In genomic region chr5:32707394-32707997, GRCh38 we compare ENCODE assay signal across 8 cellular contexts. TPM values are rescaled to one million over a fixed set of nuclear protein-coding genes. Genes with fewer than 3 reads are reported as not detected.
DNase-seq lines count a peak whose midpoint lies in the region; ATAC-seq, FAIRE-seq and TF ChIP-seq lines count a peak whose summit lies in the region.
"Had no signal": no experiment of that assay in that cellular context is flagged by ENCODE, and none has a peak within 500 bp of the region (broad histone marks: within the 10 kb centered on the region; RNA-seq: fewer than 3 reads in every experiment).

No MANE protein-coding gene starts in this region.

- no peaks in the 10 kb centered on the region for H3K36me3 Mint-ChIP-seq in activated T-cell treated with anti-CD3 and anti-CD28 coated beads, Interleukin-2, amount 50 U/mL, for 72 hours (ENCODE audit: insufficient read depth in 2 of 2)

- H3K9me3 Mint-ChIP-seq in activated T-cell treated with anti-CD3 and anti-CD28 coated beads, Interleukin-2, amount 50 U/mL, for 72 hours, result peaks cover 0 to 2% of the 10 kb centered on the region in 2 donors

- no peak for ATAC-seq in activated T-cell treated with anti-CD3 and anti-CD28 coated beads, Interleukin-2, amount 50 U/mL, for 72 hours (replicated peaks in 1 of 2)
- ATAC-seq in GM18505 (IDR thresholded peaks at IDR 0.05; ENCODE audit: unreplicated experiment), result no peak

- no peaks in the 10 kb centered on the region for H3K4me1 ChIP-seq in prostate gland (replicated peaks)

- no peaks in the 10 kb centered on the region for H3K36me3 ChIP-seq in prostate gland

- no peaks in the 10 kb centered on the region for H3K9me3 ChIP-seq in prostate gland

- intact Hi-C loops in prostate gland (cut with DNase I), result no loop called here

- no peak for TF ChIP-seq POLR2A in prostate gland (IDR thresholded peaks at IDR 0.05)
- no peak for TF ChIP-seq POLR2A in GM18505 (IDR thresholded peaks at IDR 0.05; ENCODE audit: borderline replicate concordance, extremely low read depth, insufficient read depth, insufficient read length)

- WGBS in prostate gland, result 23% methylated on average over 2 of the region's 2 CpGs

- TF ChIP-seq CTCF in GM12873 (IDR thresholded peaks at IDR 0.05; ENCODE audit: insufficient read depth, low read depth, low read length, missing control alignments) (peak; percentile 44), choroid plexus epithelial cell (conservative IDR thresholded peaks at IDR 0.05; ENCODE audit: low read depth, low read length) (peak; percentile 64), prostate gland (IDR thresholded peaks at IDR 0.05) (peak in 3 of 4 experiments; percentile 23 to 56 (median 28))

- DNase-seq in NCI-H1092 treated with DMSO at 0.1 percent for 48 hours (lab: John Stamatoyannopoulos, UW) (peak; percentile 12), choroid plexus epithelial cell (ENCODE audit: low read depth) (peak; percentile 67), prostate gland (ENCODE audit: low spot score) (no peak), GM19239 (ENCODE audit: insufficient read length, low spot score) (no peak)
- DNase-seq in activated T-cell treated with anti-CD3 and anti-CD28 coated beads, Interleukin-2, amount 50 U/mL, for 72 hours, result no peak
- DNase-seq: caudate nucleus had no signal

- peaks cover 60% of the 10 kb centered on the region for H3K27me3 Mint-ChIP-seq in activated T-cell treated with anti-CD3 and anti-CD28 coated beads, Interleukin-2, amount 50 U/mL, for 72 hours (ENCODE audit: low read depth)

- peaks cover 35% of the 10 kb centered on the region for H3K4me1 Mint-ChIP-seq in activated T-cell treated with anti-CD3 and anti-CD28 coated beads, Interleukin-2, amount 50 U/mL, for 72 hours (ENCODE audit: low read depth)

- no peak overlapping the region for H3K4me3 ChIP-seq in choroid plexus epithelial cell (ENCODE audit: low read depth, low read length)
- H3K4me3 ChIP-seq in prostate gland, result no peak overlapping the region

- H3K27me3 ChIP-seq in prostate gland (replicated peaks; ENCODE audit: insufficient read depth), result no peaks in the 10 kb centered on the region

- H3K27ac ChIP-seq in prostate gland, result no peak overlapping the region

- no peak overlapping the region for H3K4me3 Mint-ChIP-seq in activated T-cell treated with anti-CD3 and anti-CD28 coated beads, Interleukin-2, amount 50 U/mL, for 72 hours

- no peak overlapping the region for H3K27ac Mint-ChIP-seq in activated T-cell treated with anti-CD3 and anti-CD28 coated beads, Interleukin-2, amount 50 U/mL, for 72 hours

- FAIRE-seq in GM19239 (lab: Jason Lieb, UNC), result no peak

RNA-seq across cellular contexts. Expression of gene NPR3, which starts 3.6 kb away (rescaled TPM):
- total RNA-seq in prostate gland, result 10 to 100 TPM in 1 of 2 donors, 1 to 10 TPM in 1; 4.3 to 23.9 TPM
- under 1 TPM; 0.24 to 0.25 TPM for total RNA-seq in activated T-cell treated with anti-CD3 and anti-CD28 coated beads, Interleukin-2, amount 50 U/mL, for 72 hours

Comparison
In these comparisons a context has a peak if more than half of its experiments do, and no peak if none do; other contexts are left out.
1. DNase-seq: peak in NCI-H1092 treated with DMSO at 0.1 percent for 48 hours (single experiment) and choroid plexus epithelial cell (single experiment); none in prostate gland (single experiment), activated T-cell treated with anti-CD3 and anti-CD28 coated beads, Interleukin-2, amount 50 U/mL, for 72 hours (0 of 2) and GM19239 (single experiment).
2. RNA of gene NPR3, which starts 3.6 kb away (total RNA-seq): 4.3 to 23.9 TPM in prostate gland; 0.24 to 0.25 TPM in activated T-cell treated with anti-CD3 and anti-CD28 coated beads, Interleukin-2, amount 50 U/mL, for 72 hours; every median in the first group is over 4 times any median in the second.
3. Peak in every context shown above with its lines, with median percentiles within 50 percentile points of each other: CTCF ChIP-seq.